Comparison of ENCODE assay signal across 20 cellular contexts in genomic region chr3:157469571-157470294, GRCh38. TPM values are rescaled to one million over a fixed set of nuclear protein-coding genes. Genes with fewer than 3 reads are reported as not detected.
"Had no signal": no experiment of that assay in that cellular context is flagged by ENCODE, and none has a peak within 500 bp of the region (broad histone marks: within the 10 kb centered on the region; RNA-seq: fewer than 3 reads in every experiment).

No MANE protein-coding gene starts in this region.

- H3K27ac ChIP-seq: lower lobe of right lung, right lobe of liver, transverse colon had no signal

- H3K27me3 ChIP-seq: body of pancreas, right lobe of liver, spleen, transverse colon had no signal

- H3K36me3 ChIP-seq: lower lobe of right lung, right lobe of liver, spleen, transverse colon had no signal

- H3K4me1 Mint-ChIP-seq: activated naive CD4-positive, alpha-beta T cell treated with anti-CD3 and anti-CD28 coated beads, Interleukin-2, amount 10 ng/mL, durations not matched to agents 7 days and 5 days; activated T-helper 17 cell treated with anti-CD3 and anti-CD28 coated beads, Interleukin-2, amount 50 U/mL, for 72 hours; naive B cell; stimulated activated naive B cell treated with anti-CD40 and anti-IgM and Interleukin-4, amounts not matched to agents 10 μg/mL and 1 μg/mL and 100 μg/mL, for 72 hours had no signal

- H3K9me3 ChIP-seq: body of pancreas, lower lobe of right lung, right lobe of liver, spleen, transverse colon had no signal

- H3K9me3 Mint-ChIP-seq: activated naive CD4-positive, alpha-beta T cell treated with anti-CD3 and anti-CD28 coated beads, Interleukin-2, amount 10 ng/mL, durations not matched to agents 7 days and 5 days; activated T-helper 17 cell treated with anti-CD3 and anti-CD28 coated beads, Interleukin-2, amount 50 U/mL, for 72 hours; dendritic cell treated with granulocyte-macrophage colony-stimulating factor and Interleukin-4, amounts not matched to agents 40 ng/mL and 50 ng/mL, for 4 days; stimulated activated naive B cell treated with anti-CD40 and anti-IgM and Interleukin-4, amounts not matched to agents 10 μg/mL and 1 μg/mL and 100 μg/mL, for 72 hours had no signal

- H3K27me3 Mint-ChIP-seq: activated naive CD4-positive, alpha-beta T cell treated with anti-CD3 and anti-CD28 coated beads, Interleukin-2, amount 10 ng/mL, durations not matched to agents 7 days and 5 days; activated T-helper 17 cell treated with anti-CD3 and anti-CD28 coated beads, Interleukin-2, amount 50 U/mL, for 72 hours; naive B cell; progenitor cell of endocrine pancreas; stimulated activated naive B cell treated with anti-CD40 and anti-IgM and Interleukin-4, amounts not matched to agents 10 μg/mL and 1 μg/mL and 100 μg/mL, for 72 hours had no signal

- H3K4me3 ChIP-seq: body of pancreas, lower lobe of right lung, right lobe of liver, spleen, transverse colon had no signal

- H3K36me3 Mint-ChIP-seq: activated naive CD4-positive, alpha-beta T cell treated with anti-CD3 and anti-CD28 coated beads, Interleukin-2, amount 10 ng/mL, durations not matched to agents 7 days and 5 days; naive B cell; stimulated activated naive B cell treated with anti-CD40 and anti-IgM and Interleukin-4, amounts not matched to agents 10 μg/mL and 1 μg/mL and 100 μg/mL, for 72 hours had no signal

- H3K27ac Mint-ChIP-seq: activated naive CD4-positive, alpha-beta T cell treated with anti-CD3 and anti-CD28 coated beads, Interleukin-2, amount 10 ng/mL, durations not matched to agents 7 days and 5 days; activated T-helper 17 cell treated with anti-CD3 and anti-CD28 coated beads, Interleukin-2, amount 50 U/mL, for 72 hours; dendritic cell treated with granulocyte-macrophage colony-stimulating factor and Interleukin-4, amounts not matched to agents 40 ng/mL and 50 ng/mL, for 4 days; progenitor cell of endocrine pancreas; stimulated activated naive B cell treated with anti-CD40 and anti-IgM and Interleukin-4, amounts not matched to agents 10 μg/mL and 1 μg/mL and 100 μg/mL, for 72 hours had no signal

- DNase-seq: activated CD4-positive, alpha-beta T cell treated with anti-CD3 and anti-CD28 coated beads, Interleukin-2, amount 50 U/mL, for 1 hour; activated naive CD4-positive, alpha-beta T cell treated with anti-CD3 and anti-CD28 coated beads, Interleukin-2, amount 10 ng/mL, durations not matched to agents 7 days and 5 days; activated T-cell treated with anti-CD3 and anti-CD28 coated beads for 4 hours; body of pancreas; hypothalamus; kidney glomerular epithelial cell; lower lobe of right lung; midbrain; naive B cell; right lobe of liver; spleen; stimulated activated CD4-positive, alpha-beta T cell treated with anti-CD3 and anti-CD28 coated beads, Interleukin-2, amount 100 ng/mL, for 24 hours; stimulated activated naive B cell treated with anti-CD40 and anti-IgM and Interleukin-4, amounts not matched to agents 10 μg/mL and 1 μg/mL and 100 μg/mL, for 72 hours; substantia nigra; T-helper 2 cell; transverse colon had no signal

- H3K4me1 ChIP-seq: body of pancreas, lower lobe of right lung, right lobe of liver, transverse colon had no signal

- ATAC-seq: activated T-helper 17 cell treated with anti-CD3 and anti-CD28 coated beads, Interleukin-2, amount 50 U/mL, for 72 hours; body of pancreas; right lobe of liver; stimulated activated naive B cell treated with anti-CD40 and anti-IgM and Interleukin-4, amounts not matched to agents 10 μg/mL and 1 μg/mL and 100 μg/mL, for 72 hours had no signal

- H3K4me3 Mint-ChIP-seq: activated naive CD4-positive, alpha-beta T cell treated with anti-CD3 and anti-CD28 coated beads, Interleukin-2, amount 10 ng/mL, durations not matched to agents 7 days and 5 days; activated T-helper 17 cell treated with anti-CD3 and anti-CD28 coated beads, Interleukin-2, amount 50 U/mL, for 72 hours; dendritic cell treated with granulocyte-macrophage colony-stimulating factor and Interleukin-4, amounts not matched to agents 40 ng/mL and 50 ng/mL, for 4 days; naive B cell; stimulated activated naive B cell treated with anti-CD40 and anti-IgM and Interleukin-4, amounts not matched to agents 10 μg/mL and 1 μg/mL and 100 μg/mL, for 72 hours had no signal

RNA-seq across cellular contexts. Expression of gene PTX3, which starts 33.1 kb away (rescaled TPM):
- total RNA-seq: activated CD8-positive, alpha-beta memory T cell treated with anti-CD3 and anti-CD28 coated beads for 36 hours had no signal

RNA-seq across cellular contexts. Expression of gene VEPH1, which starts 33.5 kb away (rescaled TPM):
- total RNA-seq: activated CD8-positive, alpha-beta memory T cell treated with anti-CD3 and anti-CD28 coated beads for 36 hours; activated T-helper 17 cell treated with anti-CD3 and anti-CD28 coated beads, Interleukin-2, amount 50 U/mL, for 72 hours had no signal
